In genomic region chr1:18901952-18902522, GRCh38 we compare ENCODE assay signal across 1 cellular context.
TF ChIP-seq lines count a peak whose summit lies in the region.

No MANE protein-coding gene starts in this region.

TF ChIP-seq in SK-N-SH, 30 proteins besides CTCF, POLR2A, EP300 and RAD21:
- TF ChIP-seq FOSL2 (IDR thresholded peaks at IDR 0.05; ENCODE audit: borderline replicate concordance, low read depth) (no peak), SMC3 (IDR thresholded peaks at IDR 0.05; ENCODE audit: low read depth, low read length) (no peak), RFX5 (IDR thresholded peaks at IDR 0.05; ENCODE audit: low read length) (no peak), YY1 (IDR thresholded peaks at IDR 0.05; ENCODE audit: low read depth) (no peak), EZH2phosphoT487 (IDR thresholded peaks at IDR 0.05; ENCODE audit: borderline replicate concordance, low read depth) (no peak), MEF2A (IDR thresholded peaks at IDR 0.05; ENCODE audit: borderline replicate concordance, low read depth) (no peak), FOXJ3 (CRISPR knock-in tag; IDR thresholded peaks at IDR 0.05) (no peak), TEAD4 (IDR thresholded peaks at IDR 0.05; ENCODE audit: borderline replicate concordance, insufficient read depth) (no peak), GABPA (IDR thresholded peaks at IDR 0.05; ENCODE audit: low read depth) (no peak), CHD2 (IDR thresholded peaks at IDR 0.05; ENCODE audit: low read length, partially characterized antibody) (no peak), MAX (IDR thresholded peaks at IDR 0.05; ENCODE audit: low read depth) (no peak), ELF1 (IDR thresholded peaks at IDR 0.05) (no peak), POLR2AphosphoS5 (IDR thresholded peaks at IDR 0.05; ENCODE audit: low read depth, low read length) (no peak), NRF1 (IDR thresholded peaks at IDR 0.05; ENCODE audit: low read depth, low read length) (no peak)
- TF ChIP-seq, protein P1, sequence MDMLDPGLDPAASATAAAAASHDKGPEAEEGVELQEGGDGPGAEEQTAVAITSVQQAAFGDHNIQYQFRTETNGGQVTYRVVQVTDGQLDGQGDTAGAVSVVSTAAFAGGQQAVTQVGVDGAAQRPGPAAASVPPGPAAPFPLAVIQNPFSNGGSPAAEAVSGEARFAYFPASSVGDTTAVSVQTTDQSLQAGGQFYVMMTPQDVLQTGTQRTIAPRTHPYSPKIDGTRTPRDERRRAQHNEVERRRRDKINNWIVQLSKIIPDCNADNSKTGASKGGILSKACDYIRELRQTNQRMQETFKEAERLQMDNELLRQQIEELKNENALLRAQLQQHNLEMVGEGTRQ (IDR thresholded peaks at IDR 0.05; ENCODE audit: borderline replicate concordance, low read depth, low read length), result no peak
